In genomic region chr12:6946033-6946919, GRCh38 we compare ENCODE assay signal across 8 cellular contexts. TPM values are rescaled to one million over a fixed set of nuclear protein-coding genes. Genes with fewer than 3 reads are reported as not detected.
DNase-seq lines count a peak whose midpoint lies in the region; ATAC-seq, FAIRE-seq and TF ChIP-seq lines count a peak whose summit lies in the region.

No MANE protein-coding gene starts in this region.

- BruUV-seq in Panc1 (replicated peaks; lab: Mats Ljungman, UMichigan) = no TSS peak

- no peaks in the 10 kb centered on the region for H3K9me3 Mint-ChIP-seq in memory B cell

- intact Hi-C loops in Panc1 (cut with micrococcal nuclease; ENCODE audit: unreplicated experiment) = loop anchor here (10.0 kb wide), 1 partner anchor 169 kb away; no protein-coding TSS in a partner anchor
- intact Hi-C loops in transverse colon (cut with DNase I; ENCODE audit: low total_unique reads) = no loop called here

- TF ChIP-seq POLR2A in transverse colon (IDR thresholded peaks at IDR 0.05) = peak; percentile 92

- CTCF ChIA-PET in Panc1 (lab: Charles Lee) = interaction anchor here (0.7 kb wide), 1 partner anchor 16 kb away, joined by 3 read pairs; no protein-coding TSS in a partner anchor

- POLR2A ChIA-PET in Panc1 (lab: Charles Lee) = no interaction called here

- DNase-seq in Panc1 (ENCODE audit: low read depth, low spot score) = no peak
- DNase-seq in bronchial epithelial cell (ENCODE audit: low read depth) = peak; percentile 96
- peak; percentile 62 to 66 for DNase-seq in memory B cell (ENCODE audit: low spot score in 2 of 2)
- DNase-seq in transverse colon = peak; percentile 95

- no peaks in the 10 kb centered on the region for H3K36me3 Mint-ChIP-seq in memory B cell

- no peaks in the 10 kb centered on the region for H3K27me3 Mint-ChIP-seq in memory B cell

- H3K9me3 ChIP-seq in HUES6 (ENCODE audit: control insufficient read depth, insufficient read depth, low read depth, low read length) (no peaks in the 10 kb centered on the region), Panc1 (ENCODE audit: control insufficient read depth, insufficient read depth, low read depth, low read length) (no peaks in the 10 kb centered on the region), transverse colon (no peaks in the 10 kb centered on the region)

- H3K4me1 ChIP-seq in HUES6 (ENCODE audit: control insufficient read depth, insufficient read depth, low read length) (peaks cover 30% of the 10 kb centered on the region), Panc1 (ENCODE audit: control insufficient read depth, insufficient read depth, low read length) (peaks cover 32% of the 10 kb centered on the region), transverse colon (peaks cover 21 to 50% (median 28%) of the 10 kb centered on the region in 4 donors)

- H3K27me3 ChIP-seq in HUES6 (ENCODE audit: control insufficient read depth, insufficient read depth, low read length) (no peaks in the 10 kb centered on the region), Panc1 (ENCODE audit: control insufficient read depth, insufficient read depth, low read length) (no peaks in the 10 kb centered on the region), bronchial epithelial cell (ENCODE audit: control insufficient read depth, insufficient read depth, low read length) (no peaks in the 10 kb centered on the region), transverse colon (no peaks in the 10 kb centered on the region)

- H3K36me3 ChIP-seq in HUES6 (ENCODE audit: control insufficient read depth, insufficient read depth, low read length) = peaks cover 6% of the 10 kb centered on the region
- no peaks in the 10 kb centered on the region; the same call in 1 of the 2 replicates for H3K36me3 ChIP-seq in Panc1 (ENCODE audit: control insufficient read depth, insufficient read depth, low read length)
- peaks cover 2% of the 10 kb centered on the region for H3K36me3 ChIP-seq in bronchial epithelial cell (ENCODE audit: control insufficient read depth, insufficient read depth, low read length)
- H3K36me3 ChIP-seq in transverse colon = no peaks in the 10 kb centered on the region

- peak overlapping the region; percentile 78 for H3K4me3 Mint-ChIP-seq in memory B cell

- TF ChIP-seq EP300 in transverse colon (IDR thresholded peaks at IDR 0.05; ENCODE audit: low read depth) = no peak

- ATAC-seq in GM18502 (IDR thresholded peaks at IDR 0.05; ENCODE audit: poor library complexity, unreplicated experiment) (peak; percentile 25), Panc1 (peak; percentile 66), memory B cell (ENCODE audit: low read depth) (peak; percentile 33), HG03521 (IDR thresholded peaks at IDR 0.05; ENCODE audit: unreplicated experiment) (no peak), HG03469 (IDR thresholded peaks at IDR 0.05; ENCODE audit: unreplicated experiment) (no peak)

- peaks cover 56% of the 10 kb centered on the region for H3K4me1 Mint-ChIP-seq in memory B cell

- FAIRE-seq in bronchial epithelial cell (lab: Jason Lieb, UNC) = peak; percentile 60

- H3K27ac ChIP-seq in HUES6 (ENCODE audit: low read depth, low read length) (no peak overlapping the region), Panc1 (ENCODE audit: low read length) (peak overlapping the region; percentile 95), transverse colon (peak overlapping the region; percentile 93 to 99 (median 95))

- H3K27ac Mint-ChIP-seq in memory B cell = peak overlapping the region; percentile 94

- in situ Hi-C loops in Panc1 (cut with HindIII; ENCODE audit: low pct_unique_long_range_greater_than_20kb, low sequenced_read_pairs) = no loop called here
- in situ Hi-C loops in transverse colon (cut with MboI; ENCODE audit: low pct_ligation_motif_present in 1 of 4, low pct_unique_long_range_greater_than_20kb in 1 of 4, low sequenced_read_pairs in 3 of 4) = loop anchor here in 3 of 4 donors (10.0 to 25.0 kb wide), 2 partner anchors 159 to 166 kb away; partner anchors contain the start of gene C1RL (in 3 of the 3)

- peak overlapping the region; percentile 57 for H3K9ac ChIP-seq in HUES6 (ENCODE audit: low read length)

- 14 to 27% methylated on average over 3 to 29 of the region's 32 CpGs for WGBS in transverse colon (ENCODE audit: low coverage in 1 of 2), 2 donors

- no peak for TF ChIP-seq CTCF in Panc1 (IDR thresholded peaks at IDR 0.05)
- TF ChIP-seq CTCF in bronchial epithelial cell (IDR thresholded peaks at IDR 0.05; ENCODE audit: insufficient read depth, low read length, severe bottlenecking) = no peak
- peak in 1 of 5 experiments; percentile 8 for TF ChIP-seq CTCF in transverse colon (IDR thresholded peaks at IDR 0.05)

- H3K4me3 ChIP-seq in HUES6 (ENCODE audit: low read depth, low read length) (peak overlapping the region; percentile 84), Panc1 (ENCODE audit: low read depth in 2 of 2, low read length in 2 of 2) (peak overlapping the region; percentile 44 to 72), bronchial epithelial cell (ENCODE audit: low read depth, low read length) (peak overlapping the region; percentile 55), transverse colon (peak overlapping the region; percentile 26 to 52 (median 34))

RNA-seq across cellular contexts. Expression of gene C12orf57, which starts 2.5 kb away (rescaled TPM):
- total RNA-seq in Panc1 (2021; ENCODE audit: unreplicated experiment) (126 TPM), bronchial epithelial cell (92.2 and 161 TPM in 2 replicates), transverse colon (100 to 1,000 TPM; 303 to 452 (median 386) TPM)
- polyA plus RNA-seq in Panc1 (2012; ENCODE audit: insufficient read length) = 249 TPM

RNA-seq across cellular contexts. Expression of gene RNU7-1, which starts 2.7 kb away (rescaled TPM):
- total RNA-seq in Panc1 (2021; ENCODE audit: unreplicated experiment) = not detected
- polyA plus RNA-seq in Panc1 (2012; ENCODE audit: insufficient read length) = not detected
- not detected in 2 replicates for total RNA-seq in bronchial epithelial cell
- total RNA-seq in transverse colon = not detected

RNA-seq across cellular contexts. Expression of gene PTPN6, which starts 4.9 kb away (rescaled TPM):
- total RNA-seq in Panc1 (2021; ENCODE audit: unreplicated experiment) = 13.7 TPM
- 26.1 TPM for polyA plus RNA-seq in Panc1 (2012; ENCODE audit: insufficient read length)
- 10.9 and 12.4 TPM in 2 replicates for total RNA-seq in bronchial epithelial cell
- 10 to 100 TPM; 21.7 to 49.0 (median 36.1) TPM for total RNA-seq in transverse colon

RNA-seq across cellular contexts. Expression of gene ATN1, which starts 18.5 kb away (rescaled TPM):
- 82.3 TPM for total RNA-seq in Panc1 (2021; ENCODE audit: unreplicated experiment)
- 95.7 TPM for polyA plus RNA-seq in Panc1 (2012; ENCODE audit: insufficient read length)
- total RNA-seq in bronchial epithelial cell = 4.9 and 7.1 TPM in 2 replicates
- total RNA-seq in transverse colon = 100 to 1,000 TPM in 2 of 4 donors, 10 to 100 TPM in 2; 59.1 to 160 (median 112) TPM

RNA-seq across cellular contexts. Expression of gene PHB2, which starts 24.2 kb away (rescaled TPM):
- total RNA-seq in Panc1 (2021; ENCODE audit: unreplicated experiment) (138 TPM), bronchial epithelial cell (83.7 and 189 TPM in 2 replicates), transverse colon (100 to 1,000 TPM; 196 to 402 (median 263) TPM)
- 185 TPM for polyA plus RNA-seq in Panc1 (2012; ENCODE audit: insufficient read length)

Comparison
In these comparisons a context has a peak if more than half of its experiments do, and no peak if none do; other contexts are left out.
1. ATAC-seq: peak in GM18502 (single experiment), Panc1 (single experiment) and memory B cell (single experiment); none in HG03521 (single experiment) and HG03469 (single experiment).
2. H3K4me3 ChIP-seq: peak in every context shown above with its lines; median percentile 84 in HUES6; 58 in Panc1; 55 in bronchial epithelial cell; 34 in transverse colon.